ENCODE assay signal across 1 cellular context in genomic region chr1:156081174-156082110, GRCh38.
TF ChIP-seq lines count a peak whose summit lies in the region.

No MANE protein-coding gene starts in this region.

TF ChIP-seq in HEK293, 187 proteins besides CTCF, POLR2A, EP300 and RAD21 (continued from another document and continues in another):
- TF ChIP-seq ZNF148 (tag by site-specific recombination; IDR thresholded peaks at IDR 0.05; ENCODE audit: borderline replicate concordance) (no peak), ZNF2 (tag by site-specific recombination; IDR thresholded peaks at IDR 0.05) (no peak), ZNF664 (tag by site-specific recombination; IDR thresholded peaks at IDR 0.05) (no peak), ZNF561 (tag by site-specific recombination; IDR thresholded peaks at IDR 0.05; ENCODE audit: borderline replicate concordance) (no peak), ZNF76 (tag by site-specific recombination; IDR thresholded peaks at IDR 0.05; ENCODE audit: borderline replicate concordance, low read depth) (no peak), ZNF747 (tag by site-specific recombination; IDR thresholded peaks at IDR 0.05) (no peak), ZNF529 (tag by site-specific recombination; IDR thresholded peaks at IDR 0.05; ENCODE audit: insufficient replicate concordance) (no peak), ZNF530 (tag by site-specific recombination; IDR thresholded peaks at IDR 0.05; ENCODE audit: low read depth) (no peak), ELK4 (IDR thresholded peaks at IDR 0.05; ENCODE audit: borderline replicate concordance, low read depth, low read length) (no peak), ZNF10 (tag by site-specific recombination; IDR thresholded peaks at IDR 0.05) (no peak), ZBTB6 (tag by site-specific recombination; IDR thresholded peaks at IDR 0.05) (no peak), PATZ1 (tag by site-specific recombination; IDR thresholded peaks at IDR 0.05) (peak; percentile 53; the same call in 1 of the 2 replicates), ZFP41 (tag by site-specific recombination; IDR thresholded peaks at IDR 0.05; ENCODE audit: borderline replicate concordance) (no peak), ZNF843 (tag by site-specific recombination; IDR thresholded peaks at IDR 0.05) (no peak), ZNF548 (tag by site-specific recombination; IDR thresholded peaks at IDR 0.05) (no peak), ZNF341 (tag by site-specific recombination; IDR thresholded peaks at IDR 0.05; ENCODE audit: low read depth) (no peak), ZNF112 (tag by site-specific recombination; IDR thresholded peaks at IDR 0.05) (no peak), ZNF626 (tag by site-specific recombination; IDR thresholded peaks at IDR 0.05) (no peak), ZNF394 (tag by site-specific recombination; IDR thresholded peaks at IDR 0.05; ENCODE audit: borderline replicate concordance) (no peak), MZF1 (tag by site-specific recombination; IDR thresholded peaks at IDR 0.05; ENCODE audit: borderline replicate concordance) (no peak), ZNF623 (tag by site-specific recombination; IDR thresholded peaks at IDR 0.05) (no peak), ZNF645 (tag by site-specific recombination; IDR thresholded peaks at IDR 0.05) (no peak), RBAK (tag by site-specific recombination; IDR thresholded peaks at IDR 0.05) (no peak), PRDM1 (tag by site-specific recombination; IDR thresholded peaks at IDR 0.05) (peak; percentile 33; the same call in 1 of the 2 replicates), FEZF1 (tag by site-specific recombination; IDR thresholded peaks at IDR 0.05) (no peak), GLI2 (tag by site-specific recombination; IDR thresholded peaks at IDR 0.05; ENCODE audit: borderline replicate concordance, low read depth) (no peak), ZNF473 (tag by site-specific recombination; IDR thresholded peaks at IDR 0.05) (no peak), ZNF121 (tag by site-specific recombination; IDR thresholded peaks at IDR 0.05) (peak; percentile 86), ZNF560 (tag by site-specific recombination; IDR thresholded peaks at IDR 0.05; ENCODE audit: borderline replicate concordance) (no peak), SP3 (tag by site-specific recombination; IDR thresholded peaks at IDR 0.05) (no peak), ZNF549 (tag by site-specific recombination; IDR thresholded peaks at IDR 0.05) (no peak), ZNF350 (tag by site-specific recombination; IDR thresholded peaks at IDR 0.05) (no peak), ZSCAN4 (tag by site-specific recombination; IDR thresholded peaks at IDR 0.05) (no peak), ZNF324 (tag by site-specific recombination; IDR thresholded peaks at IDR 0.05) (no peak), ZNF214 (tag by site-specific recombination; IDR thresholded peaks at IDR 0.05; ENCODE audit: borderline replicate concordance) (no peak), ZNF248 (tag by site-specific recombination; IDR thresholded peaks at IDR 0.05) (no peak), KLF16 (tag by site-specific recombination; IDR thresholded peaks at IDR 0.05) (no peak), ZNF596 (tag by site-specific recombination; IDR thresholded peaks at IDR 0.05) (peak; percentile 68), REST (tag by site-specific recombination; IDR thresholded peaks at IDR 0.05) (no peak), PRDM10 (tag by site-specific recombination; IDR thresholded peaks at IDR 0.05) (no peak), ZNF707 (tag by site-specific recombination; IDR thresholded peaks at IDR 0.05) (no peak), ZNF19 (tag by site-specific recombination; IDR thresholded peaks at IDR 0.05; ENCODE audit: low read depth) (no peak), ZNF280C (tag by site-specific recombination; IDR thresholded peaks at IDR 0.05) (no peak)
